11 cellular contexts compared by ENCODE assay signal in genomic region chr20:11159728-11160127, GRCh38.
DNase-seq lines count a peak whose midpoint lies in the region; ATAC-seq, FAIRE-seq and TF ChIP-seq lines count a peak whose summit lies in the region.
"Had no signal": no experiment of that assay in that cellular context is flagged by ENCODE, and none has a peak within 500 bp of the region (broad histone marks: within the 10 kb centered on the region; RNA-seq: fewer than 3 reads in every experiment).

No MANE protein-coding gene starts in this region.

- no peak overlapping the region for H3K27ac Mint-ChIP-seq in GM23338

- H3K36me3 Mint-ChIP-seq in GM23338 (ENCODE audit: low read depth) = no peaks in the 10 kb centered on the region

- 43 to 82% (median 71%) methylated on average over 6 of the region's 6 CpGs for WGBS in small intestine, 3 donors

- no peaks in the 10 kb centered on the region for H4K20me1 ChIP-seq in GM23338 (replicated peaks; ENCODE audit: insufficient read depth)

- H2AFZ ChIP-seq in GM23338 = peak overlapping the region; percentile 45; the same call in 1 of the 2 replicates

- H3K27me3 Mint-ChIP-seq in GM23338 (ENCODE audit: insufficient read depth, low read depth, poor library complexity) = peaks cover 4% of the 10 kb centered on the region

- DNase-seq in GM23338 (ENCODE audit: low spot score) (no peak), iris pigment epithelial cell (ENCODE audit: low read depth) (peak; percentile 91), small intestine (peak; percentile 7), D341Med (ENCODE audit: low spot score) (no peak), activated gamma-delta T cell treated with Interleukin-2 at 50 U/mL for 16 hours (no peak), NCI-H2196 (lab: John Stamatoyannopoulos, UW; ENCODE audit: unreplicated experiment) (no peak)
- DNase-seq: activated naive CD4-positive, alpha-beta T cell treated with anti-CD3 and anti-CD28 coated beads, Interleukin-2, amount 50 U/mL, for 16 hours; NK-92 treated with Interleukin-12 subunit alpha and Interleukin-12 subunit beta, amount 100 ng/mL, for 24 hours had no signal

- no peak overlapping the region for H3K4me3 ChIP-seq in GM23338
- H3K4me3 ChIP-seq in small intestine (ENCODE audit: low read depth in 1 of 2, low read length in 2 of 2) = no peak overlapping the region

- H3F3A ChIP-seq in GM23338 (replicated peaks; ENCODE audit: low read depth) = no peaks in the 10 kb centered on the region

- no peak for FAIRE-seq in small intestine (lab: Jason Lieb, UNC)
- FAIRE-seq: frontal cortex had no signal

- no peaks in the 10 kb centered on the region for H3K9me3 Mint-ChIP-seq in GM23338

- no peak for TF ChIP-seq CTCF in GM23338 (conservative IDR thresholded peaks at IDR 0.05; ENCODE audit: low read depth in 2 of 2)

- no peaks in the 10 kb centered on the region for H3K9me3 ChIP-seq in small intestine (ENCODE audit: control insufficient read depth, low read depth)

- H3K4me3 Mint-ChIP-seq in GM23338 = no peak overlapping the region

- no peaks in the 10 kb centered on the region for H3K79me2 ChIP-seq in GM23338 (replicated peaks; ENCODE audit: insufficient read depth)

- H3K27ac ChIP-seq in GM23338 (ENCODE audit: low read depth) (no peak overlapping the region), cingulate gyrus (ENCODE audit: low read depth, low read length) (peak overlapping the region; percentile 71), small intestine (ENCODE audit: low read depth in 1 of 2, low read length in 1 of 2) (no peak overlapping the region)

- no peaks in the 10 kb centered on the region for H3K4me1 Mint-ChIP-seq in GM23338

- H3K9me2 ChIP-seq in GM23338 (ENCODE audit: insufficient read depth) = no peaks in the 10 kb centered on the region

- no peak overlapping the region for H3K4me2 ChIP-seq in GM23338

- H3K36me3 ChIP-seq in GM23338 (ENCODE audit: insufficient read depth) = no peaks in the 10 kb centered on the region
- H3K36me3 ChIP-seq in small intestine (ENCODE audit: control insufficient read depth in 2 of 2, insufficient read depth in 2 of 2, low read length in 2 of 2) = no peaks in the 10 kb centered on the region

- H3K27me3 ChIP-seq in GM23338 (ENCODE audit: insufficient read depth) (no peaks in the 10 kb centered on the region), small intestine (ENCODE audit: control insufficient read depth in 2 of 2, insufficient read depth in 2 of 2, low read length in 2 of 2) (no peaks in the 10 kb centered on the region)

- ATAC-seq in GM23338 = no peak
- ATAC-seq in GM18907 (IDR thresholded peaks at IDR 0.05; ENCODE audit: unreplicated experiment) = no peak

- no peaks in the 10 kb centered on the region for H3K4me1 ChIP-seq in GM23338 (ENCODE audit: insufficient read depth)
- H3K4me1 ChIP-seq in small intestine (ENCODE audit: control insufficient read depth in 2 of 2, insufficient read depth in 1 of 2, low read depth in 1 of 2, low read length in 1 of 2) = peaks cover 0 to 2% of the 10 kb centered on the region in 2 donors

TF ChIP-seq in GM23338, 12 proteins besides CTCF, POLR2A, EP300 and RAD21:
- no peak for TF ChIP-seq ZNF462 (CRISPR knock-in tag; IDR thresholded peaks at IDR 0.05)

Comparison
In these comparisons a context has a peak if more than half of its experiments do, and no peak if none do; other contexts are left out.
1. DNase-seq: peak in iris pigment epithelial cell (single experiment) and small intestine (single experiment); none in GM23338 (single experiment), D341Med (single experiment), activated gamma-delta T cell treated with Interleukin-2 at 50 U/mL for 16 hours (single experiment) and NCI-H2196 (single experiment).